In the genomic region with DNA sequence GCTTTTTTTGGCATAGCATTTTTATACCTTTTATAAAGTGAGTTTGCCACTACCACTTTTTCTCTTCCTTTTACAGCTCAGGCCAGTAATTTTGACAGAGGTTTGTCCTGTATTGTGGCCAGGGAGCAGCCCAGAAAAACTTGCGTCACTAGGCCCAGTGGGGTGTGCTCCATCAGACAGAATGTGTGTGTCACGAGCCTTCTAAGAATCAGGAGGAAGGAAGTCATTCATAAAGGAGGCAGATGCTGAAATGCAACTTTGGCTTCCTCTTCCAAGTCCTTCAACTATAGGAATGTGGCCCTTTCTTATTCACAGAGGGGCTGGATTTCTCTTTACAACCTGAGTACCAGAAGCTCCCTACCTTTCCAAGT, we compare ENCODE assay signal across 8 cellular contexts. TPM values are rescaled to one million over a fixed set of nuclear protein-coding genes. Genes with fewer than 3 reads are reported as not detected.
DNase-seq lines count a peak whose midpoint lies in the region; TF ChIP-seq lines count a peak whose summit lies in the region.

No MANE protein-coding gene starts in this region.

- 80% methylated on average over 2 of the region's 2 CpGs for WGBS in esophagus muscularis mucosa

- peaks cover 44 to 62% (median 55%) of the 10 kb centered on the region in 4 donors for H3K36me3 ChIP-seq in esophagus muscularis mucosa

- intact Hi-C loops in esophagus muscularis mucosa (cut with DNase I) = no loop called here

- TF ChIP-seq POLR2A in esophagus muscularis mucosa (IDR thresholded peaks at IDR 0.05; ENCODE audit: low read depth) = no peak

- DNase-seq in EH (ENCODE audit: low read depth) (peak; percentile 18), SIG-M5 (lab: John Stamatoyannopoulos, UW) (peak; percentile 23), esophagus muscularis mucosa (ENCODE audit: extremely low spot score) (no peak), pulmonary artery endothelial cell (ENCODE audit: low read depth, low spot score) (peak; percentile 76), NCI-H187 treated with DMSO at 0.1 percent for 48 hours (lab: John Stamatoyannopoulos, UW) (no peak), NCI-H1417 (lab: John Stamatoyannopoulos, UW) (no peak), NCI-H1694 treated with DMSO at 0.1 percent for 48 hours (lab: John Stamatoyannopoulos, UW) (no peak), GM19240 (ENCODE audit: insufficient read length, low spot score) (no peak)

- H3K27ac ChIP-seq in esophagus muscularis mucosa (replicated peaks in 1 of 4) = peak overlapping the region in 3 of 4 donors; percentile 34 to 55 (median 53)

- H3K27me3 ChIP-seq in esophagus muscularis mucosa = no peaks in the 10 kb centered on the region

- no peak overlapping the region for H3K4me3 ChIP-seq in esophagus muscularis mucosa

- no peak for TF ChIP-seq EP300 in esophagus muscularis mucosa (IDR thresholded peaks at IDR 0.05)

- peaks cover 10 to 18% (median 16%) of the 10 kb centered on the region in 4 donors for H3K4me1 ChIP-seq in esophagus muscularis mucosa

- TF ChIP-seq CTCF in esophagus muscularis mucosa (IDR thresholded peaks at IDR 0.05) = no peak

- H3K9me3 ChIP-seq in esophagus muscularis mucosa = no peaks in the 10 kb centered on the region

RNA-seq across cellular contexts. Expression of a gene that starts 10.1 kb away (rescaled TPM):
- 10 to 100 TPM; 18.7 to 45.9 (median 38.3) TPM for total RNA-seq in esophagus muscularis mucosa
- 52.7 and 57.8 TPM in 2 replicates for total RNA-seq in pulmonary artery endothelial cell

Comparison
In these comparisons a context has a peak if more than half of its experiments do, and no peak if none do; other contexts are left out.
1. DNase-seq: peak in EH (single experiment), SIG-M5 (single experiment) and pulmonary artery endothelial cell (single experiment); none in esophagus muscularis mucosa (single experiment), NCI-H187 treated with DMSO at 0.1 percent for 48 hours (single experiment), NCI-H1417 (0 of 3), NCI-H1694 treated with DMSO at 0.1 percent for 48 hours (single experiment) and GM19240 (single experiment).